Comparison of ENCODE assay signal across 8 cellular contexts in the genomic region with DNA sequence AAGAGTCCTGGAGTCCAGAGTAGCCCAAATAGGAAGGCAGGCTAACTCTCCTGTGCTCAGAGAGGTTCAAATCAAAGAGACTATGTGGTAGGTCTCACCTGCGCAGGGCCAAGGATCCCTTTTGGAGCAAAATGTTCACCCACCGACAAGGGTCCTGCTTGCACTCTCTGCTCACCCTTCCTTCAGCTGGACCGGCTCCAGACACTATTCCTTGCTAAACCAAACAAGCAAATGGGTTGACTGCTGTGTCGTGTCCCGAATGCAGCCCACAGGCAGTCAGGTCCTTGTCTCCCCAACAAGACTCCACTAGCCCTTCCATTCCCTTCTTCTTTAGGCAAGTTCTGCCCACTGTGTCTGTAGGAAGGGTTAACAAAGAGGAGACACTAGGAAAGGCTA. TPM values are rescaled to one million over a fixed set of nuclear protein-coding genes. Genes with fewer than 3 reads are reported as not detected.
DNase-seq lines count a peak whose midpoint lies in the region; ATAC-seq, FAIRE-seq and TF ChIP-seq lines count a peak whose summit lies in the region.

No MANE protein-coding gene starts in this region.

- peak overlapping the region; percentile 90 for H3K4me2 ChIP-seq in HCT116 (ENCODE audit: low read length)

- peaks cover 7% of the 10 kb centered on the region for H3K36me3 Mint-ChIP-seq in Caco-2 (ENCODE audit: insufficient read depth, unreplicated experiment)
- H3K36me3 Mint-ChIP-seq in activated CD8-positive, alpha-beta T cell treated with anti-CD3 and anti-CD28 coated beads for 36 hours (ENCODE audit: low read depth) = peaks cover 17% of the 10 kb centered on the region

- H3K9me3 Mint-ChIP-seq in Caco-2 (ENCODE audit: unreplicated experiment) = no peaks in the 10 kb centered on the region
- no peaks in the 10 kb centered on the region for H3K9me3 Mint-ChIP-seq in activated CD8-positive, alpha-beta T cell treated with anti-CD3 and anti-CD28 coated beads for 36 hours

- no peaks in the 10 kb centered on the region for H3K9me2 ChIP-seq in HCT116 (ENCODE audit: insufficient read depth)

- no peaks in the 10 kb centered on the region for H3K79me2 ChIP-seq in HCT116 (ENCODE audit: insufficient read depth, low read length)

- FAIRE-seq in kidney (lab: Jason Lieb, UNC) = no peak
- FAIRE-seq in GM12891 (lab: Jason Lieb, UNC) = no peak

- peak; percentile 13 for ATAC-seq in HCT116
- no peak for ATAC-seq in activated CD8-positive, alpha-beta T cell treated with anti-CD3 and anti-CD28 coated beads for 36 hours

- H3K9me3 ChIP-seq in Caco-2 = no peaks in the 10 kb centered on the region
- no peaks in the 10 kb centered on the region for H3K9me3 ChIP-seq in HCT116 (ENCODE audit: control insufficient read depth in 1 of 2, insufficient read depth in 1 of 2, low read depth in 1 of 2, low read length in 2 of 2)
- H3K9me3 ChIP-seq in kidney (ENCODE audit: control insufficient read depth in 1 of 2, low read length in 2 of 2) = no peaks in the 10 kb centered on the region
- H3K9me3 ChIP-seq in tibial artery = no peaks in the 10 kb centered on the region

- RAD21 ChIA-PET in HCT116 (lab: Charles Lee; ENCODE audit: low non-redundant PET in 1 of 2, low total read pairs in 2 of 2, uncharacterized antibody in 2 of 2, unreplicated experiment in 2 of 2) = no interaction called here

- CTCF ChIA-PET in Caco-2 (lab: Charles Lee) (no interaction called here), HCT116 (lab: Charles Lee) (no interaction called here)
- CTCF ChIA-PET in activated CD8-positive, alpha-beta T cell treated with anti-CD3 and anti-CD28 coated beads for 36 hours (lab: Charles Lee) = interaction anchor here (1.5 kb wide), 1 partner anchor 10 kb away, joined by 3 read pairs; no protein-coding TSS in a partner anchor

- TF ChIP-seq CTCF in Caco-2 (IDR thresholded peaks at IDR 0.05; ENCODE audit: insufficient read depth in 1 of 2, low read depth in 1 of 2, low read length in 1 of 2, severe bottlenecking in 1 of 2, unreplicated experiment in 1 of 2) (no peak), HCT116 (IDR thresholded peaks at IDR 0.05 in 2 of 3, conservative IDR thresholded peaks at IDR 0.05 in 1 of 3; ENCODE audit: borderline replicate concordance in 1 of 3, insufficient read depth in 1 of 3, low read depth in 2 of 3, low read length in 2 of 3) (no peak), kidney (IDR thresholded peaks at IDR 0.05; ENCODE audit: borderline replicate concordance, extremely low read depth, insufficient read depth) (no peak), tibial artery (IDR thresholded peaks at IDR 0.05) (no peak)
- TF ChIP-seq CTCF in activated CD8-positive, alpha-beta T cell treated with anti-CD3 and anti-CD28 coated beads for 36 hours (IDR thresholded peaks at IDR 0.05) = no peak

- H3K9ac ChIP-seq in HCT116 (ENCODE audit: low read length) (peak overlapping the region; percentile 85), kidney (ENCODE audit: low read length in 2 of 2) (peak overlapping the region; percentile 60 to 81)

- H3K27ac ChIP-seq in HCT116 (ENCODE audit: low read depth, low read length) = peak overlapping the region; percentile 86
- H3K27ac ChIP-seq in kidney (ENCODE audit: low read depth in 2 of 2, low read length in 2 of 2) = peak overlapping the region in 1 of 2 donors; percentile 63
- H3K27ac ChIP-seq in tibial artery = peak overlapping the region; percentile 91 to 92

- H3K4me1 Mint-ChIP-seq in Caco-2 (ENCODE audit: low read depth, unreplicated experiment) = no peaks in the 10 kb centered on the region
- H3K4me1 Mint-ChIP-seq in activated CD8-positive, alpha-beta T cell treated with anti-CD3 and anti-CD28 coated beads for 36 hours (ENCODE audit: low read depth) = peaks cover 23% of the 10 kb centered on the region

- H3K4me1 ChIP-seq in Caco-2 (no peaks in the 10 kb centered on the region), HCT116 (ENCODE audit: control insufficient read depth in 1 of 2, insufficient read depth in 2 of 2, low read length in 2 of 2) (peaks cover 0 to 5% of the 10 kb centered on the region in 2 experiments; a peak in 2 of 4 replicates), kidney (ENCODE audit: control insufficient read depth in 1 of 2, insufficient read depth in 1 of 2, low read depth in 1 of 2, low read length in 2 of 2) (peaks cover 0 to 3% of the 10 kb centered on the region in 2 donors), tibial artery (no peaks in the 10 kb centered on the region)

- H3K27ac Mint-ChIP-seq in Caco-2 (ENCODE audit: unreplicated experiment) = peak overlapping the region; percentile 94
- peak overlapping the region; percentile 97 for H3K27ac Mint-ChIP-seq in activated CD8-positive, alpha-beta T cell treated with anti-CD3 and anti-CD28 coated beads for 36 hours

- H3K27me3 ChIP-seq in Caco-2 (replicated peaks; ENCODE audit: control insufficient read depth, insufficient read depth, low read length) (no peaks in the 10 kb centered on the region), HCT116 (ENCODE audit: insufficient read depth, low read length) (no peaks in the 10 kb centered on the region), tibial artery (no peaks in the 10 kb centered on the region)

- H3K4me3 Mint-ChIP-seq in Caco-2 (ENCODE audit: unreplicated experiment) = peak overlapping the region; percentile 87
- peak overlapping the region; percentile 87 for H3K4me3 Mint-ChIP-seq in activated CD8-positive, alpha-beta T cell treated with anti-CD3 and anti-CD28 coated beads for 36 hours

- TF ChIP-seq RAD21 in HCT116 (IDR thresholded peaks at IDR 0.05; ENCODE audit: low read depth) = no peak

- no peak overlapping the region for H2AFZ ChIP-seq in HCT116 (ENCODE audit: low read depth, low read length, poor library complexity, severe bottlenecking)

- BruUV-seq in Caco-2 (replicated peaks; lab: Mats Ljungman, UMichigan) (TSS peak; percentile 63), HCT116 (replicated peaks; lab: Mats Ljungman, UMichigan) (no TSS peak)

- TF ChIP-seq POLR2A in HCT116 (IDR thresholded peaks at IDR 0.05; ENCODE audit: borderline replicate concordance, extremely low read depth, insufficient read depth, insufficient read length) (no peak), GM12891 (IDR thresholded peaks at IDR 0.05; ENCODE audit: low read depth, low read length) (no peak)

- intact Hi-C loops in Caco-2 (cut with micrococcal nuclease; ENCODE audit: unreplicated experiment) (loop anchor here (2.0 to 10.0 kb wide), 2 partner anchors 46 to 126 kb away; a partner anchor contains a TSS), HCT116 (cut with micrococcal nuclease) (no loop called here), kidney (cut with DNase I) (no loop called here), tibial artery (cut with DNase I; ENCODE audit: low total_unique reads) (loop anchor here (5.0 kb wide), 1 partner anchor 46 kb away; a partner anchor contains a TSS)
- intact Hi-C loops in activated CD8-positive, alpha-beta T cell treated with anti-CD3 and anti-CD28 coated beads for 36 hours (cut with micrococcal nuclease) = no loop called here

- H4K20me1 ChIP-seq in HCT116 (ENCODE audit: insufficient read depth) = no peaks in the 10 kb centered on the region

- peak overlapping the region; percentile 67 for H3K4me3 ChIP-seq in Caco-2 (ENCODE audit: low read depth, low read length)
- peak overlapping the region; percentile 56 to 73 for H3K4me3 ChIP-seq in HCT116 (replicated peaks in 1 of 2; ENCODE audit: low read depth in 1 of 2, low read length in 2 of 2)
- H3K4me3 ChIP-seq in kidney (ENCODE audit: low read length in 2 of 2) = peak overlapping the region; percentile 87 to 89
- H3K4me3 ChIP-seq in tibial artery = peak overlapping the region; percentile 63 to 71

- H3K27me3 Mint-ChIP-seq in Caco-2 (ENCODE audit: insufficient read depth, unreplicated experiment) = no peaks in the 10 kb centered on the region
- no peaks in the 10 kb centered on the region for H3K27me3 Mint-ChIP-seq in activated CD8-positive, alpha-beta T cell treated with anti-CD3 and anti-CD28 coated beads for 36 hours

- DNase-seq in Caco-2 = no peak
- no peak for DNase-seq in HCT116 (ENCODE audit: low read depth, low spot score)
- no peak for DNase-seq in activated CD8-positive, alpha-beta T cell treated with anti-CD3 and anti-CD28 coated beads for 36 hours
- DNase-seq in kidney = no peak
- peak in 1 of 2 donors; percentile 18 for DNase-seq in tibial artery
- DNase-seq in NCI-H1694 (lab: John Stamatoyannopoulos, UW) = no peak
- no peak for DNase-seq in NCI-H226
- DNase-seq in GM12891 (ENCODE audit: insufficient read length, low spot score) = no peak

- H3K36me3 ChIP-seq in Caco-2 (ENCODE audit: control insufficient read depth, insufficient read depth, low read length) = no peaks in the 10 kb centered on the region
- no peaks in the 10 kb centered on the region for H3K36me3 ChIP-seq in HCT116 (ENCODE audit: control insufficient read depth in 1 of 2, insufficient read depth in 2 of 2, low read length in 2 of 2)
- no peaks in the 10 kb centered on the region for H3K36me3 ChIP-seq in kidney (ENCODE audit: control insufficient read depth in 1 of 2, insufficient read depth in 2 of 2, low read length in 2 of 2)
- H3K36me3 ChIP-seq in tibial artery = no peaks in the 10 kb centered on the region

- POLR2A ChIA-PET in Caco-2 (lab: Charles Lee) (no interaction called here), HCT116 (lab: Charles Lee) (no interaction called here)
- POLR2A ChIA-PET in activated CD8-positive, alpha-beta T cell treated with anti-CD3 and anti-CD28 coated beads for 36 hours (lab: Charles Lee) = no interaction called here

TF ChIP-seq in GM12891, 5 proteins besides CTCF, POLR2A, EP300 and RAD21 (continues in another document):
- no peak for TF ChIP-seq POLR2AphosphoS5 (IDR thresholded peaks at IDR 0.05; ENCODE audit: low read depth, low read length)
- no peak for TF ChIP-seq PAX5 (IDR thresholded peaks at IDR 0.05; ENCODE audit: insufficient read depth, low read length, severe bottlenecking)
- no peak for TF ChIP-seq SPI1 (IDR thresholded peaks at IDR 0.05; ENCODE audit: low read depth, low read length)

RNA-seq across cellular contexts. Expression of a gene that starts 0.8 kb away (rescaled TPM):
- total RNA-seq in Caco-2 (2022) (23.6 and 28.1 TPM in 2 replicates), HCT116 (2021; ENCODE audit: unreplicated experiment) (9.5 TPM), kidney (24.8 TPM)
- polyA plus RNA-seq in HCT116 (2012) = 4.5 and 6.6 TPM in 2 replicates
- total RNA-seq in activated CD8-positive, alpha-beta T cell treated with anti-CD3 and anti-CD28 coated beads for 36 hours = 10 to 100 TPM; 21.7 to 23.7 TPM
- 8.6 TPM for polyA plus RNA-seq in kidney (ENCODE audit: insufficient read depth, low read depth, low replicate concordance)
- polyA plus RNA-seq in GM12891 (2012; ENCODE audit: low read depth, missing spikeins) = 8.6 TPM

RNA-seq across cellular contexts. Expression of a gene that starts 27.5 kb away (rescaled TPM):
- total RNA-seq in Caco-2 (2022) (not detected in 2 replicates), HCT116 (2021; ENCODE audit: unreplicated experiment) (not detected), kidney (1.1 TPM)
- polyA plus RNA-seq in HCT116 (2012) = not detected in 2 replicates
- total RNA-seq in activated CD8-positive, alpha-beta T cell treated with anti-CD3 and anti-CD28 coated beads for 36 hours = not detected
- polyA plus RNA-seq in kidney (ENCODE audit: insufficient read depth, low read depth, low replicate concordance) = 0.75 TPM
- not detected for polyA plus RNA-seq in GM12891 (2012; ENCODE audit: low read depth, missing spikeins)

RNA-seq across cellular contexts. Expression of a gene that starts 46.9 kb away (rescaled TPM):
- total RNA-seq in Caco-2 (2022) = 19.8 and 21.1 TPM in 2 replicates
- total RNA-seq in HCT116 (2021; ENCODE audit: unreplicated experiment) = 15.3 TPM
- polyA plus RNA-seq in HCT116 (2012) = 6.3 and 8.5 TPM in 2 replicates
- 10 to 100 TPM; 17.5 to 19.4 TPM for total RNA-seq in activated CD8-positive, alpha-beta T cell treated with anti-CD3 and anti-CD28 coated beads for 36 hours
- 0.66 TPM for total RNA-seq in kidney
- not detected for polyA plus RNA-seq in kidney (ENCODE audit: insufficient read depth, low read depth, low replicate concordance)
- polyA plus RNA-seq in GM12891 (2012; ENCODE audit: low read depth, missing spikeins) = 9.8 TPM

Comparison
In these comparisons a context has a peak if more than half of its experiments do, and no peak if none do; other contexts are left out.
1. intact Hi-C loops: an anchor here in Caco-2 (2.0 to 10.0 kb wide) and tibial artery (5.0 kb wide); none called in HCT116, activated CD8-positive, alpha-beta T cell treated with anti-CD3 and anti-CD28 coated beads for 36 hours and kidney.